In genomic region chr2:27716301-27717069, GRCh38 we compare ENCODE assay signal across 2 cellular contexts.
TF ChIP-seq lines count a peak whose summit lies in the region.

No MANE protein-coding gene starts in this region.

TF ChIP-seq in IMR-90, 13 proteins besides CTCF, POLR2A, EP300 and RAD21:
- TF ChIP-seq CHD1 (IDR thresholded peaks at IDR 0.05; ENCODE audit: low read depth, low read length) (no peak), RFX5 (IDR thresholded peaks at IDR 0.05; ENCODE audit: low read depth, low read length) (no peak), MAFK (IDR thresholded peaks at IDR 0.05; ENCODE audit: low read depth, low read length) (no peak), MAZ (IDR thresholded peaks at IDR 0.05; ENCODE audit: borderline replicate concordance, low read depth, low read length) (no peak), BHLHE40 (IDR thresholded peaks at IDR 0.05; ENCODE audit: low read depth, low read length) (no peak), NFE2L2 (IDR thresholded peaks at IDR 0.05; ENCODE audit: low read depth, low read length) (no peak), RCOR1 (IDR thresholded peaks at IDR 0.05; ENCODE audit: insufficient replicate concordance, low read length) (no peak), MXI1 (IDR thresholded peaks at IDR 0.05; ENCODE audit: borderline replicate concordance, low read depth, low read length) (no peak), SMC3 (IDR thresholded peaks at IDR 0.05; ENCODE audit: low read depth, low read length) (no peak)
- TF ChIP-seq, protein P1, sequence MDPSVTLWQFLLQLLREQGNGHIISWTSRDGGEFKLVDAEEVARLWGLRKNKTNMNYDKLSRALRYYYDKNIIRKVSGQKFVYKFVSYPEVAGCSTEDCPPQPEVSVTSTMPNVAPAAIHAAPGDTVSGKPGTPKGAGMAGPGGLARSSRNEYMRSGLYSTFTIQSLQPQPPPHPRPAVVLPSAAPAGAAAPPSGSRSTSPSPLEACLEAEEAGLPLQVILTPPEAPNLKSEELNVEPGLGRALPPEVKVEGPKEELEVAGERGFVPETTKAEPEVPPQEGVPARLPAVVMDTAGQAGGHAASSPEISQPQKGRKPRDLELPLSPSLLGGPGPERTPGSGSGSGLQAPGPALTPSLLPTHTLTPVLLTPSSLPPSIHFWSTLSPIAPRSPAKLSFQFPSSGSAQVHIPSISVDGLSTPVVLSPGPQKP (IDR thresholded peaks at IDR 0.05; ENCODE audit: borderline replicate concordance, low read depth, low read length) = no peak
TF ChIP-seq in IMR-90: peak in this region for 0.

TF ChIP-seq in H1, 55 proteins besides CTCF, POLR2A, EP300 and RAD21:
- TF ChIP-seq ASH2L (IDR thresholded peaks at IDR 0.05; ENCODE audit: low read length) = peak; percentile 64
- peak; percentile 22 for TF ChIP-seq EZH2 (IDR thresholded peaks at IDR 0.05; ENCODE audit: low read depth, low read length, severe bottlenecking)
- TF ChIP-seq NANOG (IDR thresholded peaks at IDR 0.05; ENCODE audit: insufficient read depth, low read depth, low read length, poor library complexity, severe bottlenecking) = no peak
